Comparison of ENCODE assay signal across 16 cellular contexts in genomic region chr7:108839091-108839490, GRCh38.
"Had no signal": no experiment of that assay in that cellular context is flagged by ENCODE, and none has a peak within 500 bp of the region (broad histone marks: within the 10 kb centered on the region; RNA-seq: fewer than 3 reads in every experiment).

No MANE protein-coding gene starts in this region.

- ATAC-seq: activated CD8-positive, alpha-beta T cell treated with anti-CD3 and anti-CD28 coated beads, Interleukin-2, amount 10 ng/mL, durations not matched to agents 7 days and 5 days; activated T-cell treated with anti-CD3 and anti-CD28 coated beads, Interleukin-2, amount 50 U/mL, for 72 hours; effector memory CD8-positive, alpha-beta T cell; heart left ventricle; stimulated activated effector memory CD8-positive, alpha-beta T cell treated with anti-CD3 and anti-CD28 coated beads, Interleukin-12 subunit alpha, Interleukin-12 subunit beta, amount 100 ng/mL, for 72 hours had no signal

- H3K4me3 ChIP-seq: breast epithelium, heart left ventricle, lung, ovary had no signal

- DNase-seq: activated B cell treated with CpG ODN at 0.5 μM for 24 hours; activated CD4-positive, alpha-beta T cell treated with anti-CD3 and anti-CD28 coated beads, Interleukin-2, amount 10 ng/mL, durations not matched to agents 24 days and 14 days; activated CD8-positive, alpha-beta memory T cell treated with anti-CD3 and anti-CD28 coated beads, Interleukin-2, amount 50 U/mL, for 4 hours; activated CD8-positive, alpha-beta T cell treated with anti-CD3 and anti-CD28 coated beads, Interleukin-2, amount 10 ng/mL, durations not matched to agents 7 days and 5 days; activated gamma-delta T cell; activated naive CD8-positive, alpha-beta T cell treated with anti-CD3 and anti-CD28 coated beads for 36 hours; activated T-cell treated with anti-CD3 and anti-CD28 coated beads, Interleukin-2, amount 50 U/mL, for 72 hours; amygdala; dermis blood vessel endothelial cell; effector memory CD8-positive, alpha-beta T cell; heart left ventricle; ovary; SW 1271 had no signal
